Comparison of ENCODE assay signal across 7 cellular contexts in genomic region chr1:198935371-198935921, GRCh38.
DNase-seq lines count a peak whose midpoint lies in the region; ATAC-seq and TF ChIP-seq lines count a peak whose summit lies in the region.

No MANE protein-coding gene starts in this region.

- DNase-seq in NCI-H2171 treated with DMSO at 0.1 percent for 48 hours (lab: John Stamatoyannopoulos, UW) (peak; percentile 93), coronary artery (ENCODE audit: low spot score) (no peak), lung (ENCODE audit: low spot score) (peak; percentile 78)
- DNase-seq in stimulated activated CD8-positive, alpha-beta memory T cell treated with anti-CD3 and anti-CD28 coated beads, Interleukin-12 subunit alpha, Interleukin-12 subunit beta, amount 100 ng/mL, for 4 hours (ENCODE audit: low read depth), result peak; percentile 49

- TF ChIP-seq CTCF in coronary artery (IDR thresholded peaks at IDR 0.05) (no peak), lung (IDR thresholded peaks at IDR 0.05; ENCODE audit: control extremely low read depth, extremely low read depth) (no peak)

- H3K4me1 ChIP-seq in lung (ENCODE audit: control insufficient read depth in 2 of 2, insufficient read depth in 2 of 2, low read length in 2 of 2), result peaks cover 0 to 2% of the 10 kb centered on the region in 2 donors

- H3K9me3 ChIP-seq in lung (ENCODE audit: control insufficient read depth in 2 of 2, insufficient read depth in 1 of 2, low read length in 1 of 2), result no peaks in the 10 kb centered on the region

- WGBS in lung, 2 donors, result 2% methylated on average over 8 of the region's 8 CpGs

- ATAC-seq in GM18858 (IDR thresholded peaks at IDR 0.05; ENCODE audit: unreplicated experiment), result peak; percentile 34
- ATAC-seq in HG03095 (IDR thresholded peaks at IDR 0.05; ENCODE audit: unreplicated experiment), result peak; percentile 47
- ATAC-seq in activated CD4-positive, CD25-positive, alpha-beta regulatory T cell treated with anti-CD3 and anti-CD28 coated beads, Interleukin-2, amount 50 U/mL, for 24 hours, result peak; percentile 14 to 18
- peak; percentile 23 for ATAC-seq in lung (ENCODE audit: insufficient read depth, low FRiP score)

- no peaks in the 10 kb centered on the region for H3K27me3 ChIP-seq in lung (ENCODE audit: control insufficient read depth, insufficient read depth)

- H3K4me3 ChIP-seq in coronary artery (peak overlapping the region; percentile 77), lung (peak overlapping the region; percentile 26)

- no peaks in the 10 kb centered on the region for H3K36me3 ChIP-seq in lung (ENCODE audit: control insufficient read depth in 2 of 2, insufficient read depth in 2 of 2, low read length in 2 of 2)

- peak overlapping the region in 1 of 2 donors; percentile 21 for H3K27ac ChIP-seq in coronary artery
- H3K27ac ChIP-seq in lung (ENCODE audit: low read depth in 1 of 2, low read length in 1 of 2), result peak overlapping the region; percentile 61 to 78
